1 cellular context compared by ENCODE assay signal in genomic region chr11:2203440-2204259, GRCh38.
TF ChIP-seq lines count a peak whose summit lies in the region.

No MANE protein-coding gene starts in this region.

TF ChIP-seq in HepG2, 621 proteins besides CTCF, POLR2A, EP300 and RAD21 (continued from another document and continues in another):
- TF ChIP-seq ZNF747 (CRISPR knock-in tag; IDR thresholded peaks at IDR 0.05; ENCODE audit: borderline replicate concordance) (0 out of 2 replicates have a peak, but pooled peaks have one; percentile 41), HMG20A (CRISPR knock-in tag; IDR thresholded peaks at IDR 0.05; ENCODE audit: borderline replicate concordance) (no peak; the same call in 1 of the 2 replicates), MED8 (CRISPR knock-in tag; IDR thresholded peaks at IDR 0.05; ENCODE audit: insufficient replicate concordance) (peak; percentile 62), ZNF672 (CRISPR knock-in tag; IDR thresholded peaks at IDR 0.05) (no peak), ZBTB38 (CRISPR knock-in tag; IDR thresholded peaks at IDR 0.05) (no peak), UBTF (CRISPR knock-in tag; IDR thresholded peaks at IDR 0.05) (peak; percentile 57), ZNF318 (CRISPR knock-in tag; IDR thresholded peaks at IDR 0.05) (no peak), ARID3A (IDR thresholded peaks at IDR 0.05; ENCODE audit: low read depth, low read length) (no peak), ZBTB33 (CRISPR knock-in tag; IDR thresholded peaks at IDR 0.05) (peak; percentile 97), ZNF646 (CRISPR knock-in tag; IDR thresholded peaks at IDR 0.05) (no peak), ZNF232 (CRISPR knock-in tag; IDR thresholded peaks at IDR 0.05; ENCODE audit: borderline replicate concordance) (no peak), ZNF776 (CRISPR knock-in tag; IDR thresholded peaks at IDR 0.05) (0 out of 2 replicates have a peak, but pooled peaks have one; percentile 39), PRMT3 (CRISPR knock-in tag; IDR thresholded peaks at IDR 0.05; ENCODE audit: borderline replicate concordance, low read depth) (no peak), FOXP1 (IDR thresholded peaks at IDR 0.05) (no peak), FOXP1 (CRISPR knock-in tag; IDR thresholded peaks at IDR 0.05) (no peak), CHCHD3 (CRISPR knock-in tag; IDR thresholded peaks at IDR 0.05) (no peak), PITX1 (CRISPR knock-in tag; IDR thresholded peaks at IDR 0.05) (0 out of 2 replicates have a peak, but pooled peaks have one; percentile 18), FOXJ3 (CRISPR knock-in tag; IDR thresholded peaks at IDR 0.05; ENCODE audit: borderline replicate concordance) (no peak), PATZ1 (CRISPR knock-in tag; IDR thresholded peaks at IDR 0.05) (peak; percentile 92), CBX1 (IDR thresholded peaks at IDR 0.05; ENCODE audit: low read depth) (no peak), ZNF503 (CRISPR knock-in tag; IDR thresholded peaks at IDR 0.05) (0 out of 2 replicates have a peak, but pooled peaks have one; percentile 21), ELF1 (CRISPR knock-in tag; IDR thresholded peaks at IDR 0.05) (no peak), ZBTB26 (CRISPR knock-in tag; IDR thresholded peaks at IDR 0.05; ENCODE audit: borderline replicate concordance) (no peak), U2AF1 (optimal IDR thresholded peaks at IDR 0.05; ENCODE audit: low read depth, low read length) (no peak), ZNF7 (CRISPR knock-in tag; IDR thresholded peaks at IDR 0.05) (no peak), ZNF34 (CRISPR knock-in tag; IDR thresholded peaks at IDR 0.05; ENCODE audit: borderline replicate concordance) (no peak), CENPX (CRISPR knock-in tag; IDR thresholded peaks at IDR 0.05) (no peak)
